In genomic region chr20:16069416-16070010, GRCh38 we compare ENCODE assay signal across 14 cellular contexts.
DNase-seq lines count a peak whose midpoint lies in the region; ATAC-seq and TF ChIP-seq lines count a peak whose summit lies in the region.
"Had no signal": no experiment of that assay in that cellular context is flagged by ENCODE, and none has a peak within 500 bp of the region (broad histone marks: within the 10 kb centered on the region; RNA-seq: fewer than 3 reads in every experiment).

No MANE protein-coding gene starts in this region.

- H3K79me2 ChIP-seq in GM23338 (replicated peaks; ENCODE audit: insufficient read depth), result no peaks in the 10 kb centered on the region

- peaks cover 11% of the 10 kb centered on the region for H3K4me1 ChIP-seq in GM23338 (ENCODE audit: insufficient read depth)
- H3K4me1 ChIP-seq: Caco-2 had no signal

- no peak for TF ChIP-seq POLR2A in erythroblast (IDR thresholded peaks at IDR 0.05; ENCODE audit: low read length)

- H2AFZ ChIP-seq in GM23338, result no peak overlapping the region

- no peak overlapping the region for H3K4me2 ChIP-seq in GM23338

- no peaks in the 10 kb centered on the region for H3K36me3 ChIP-seq in GM23338 (ENCODE audit: insufficient read depth)
- H3K36me3 ChIP-seq: ascending aorta had no signal

- POLR2A ChIA-PET in activated B cell treated with CpG ODN at 0.5 μM for 24 hours (lab: Charles Lee), result interaction anchor here (0.7 to 1.8 kb wide), 4 partner anchors 14 to 89 kb away, joined by 3 to 5 read pairs (median 4); no protein-coding TSS in a partner anchor

- peaks cover 59% of the 10 kb centered on the region for H3K4me1 Mint-ChIP-seq in activated B cell treated with CpG ODN at 0.5 μM for 24 hours
- H3K4me1 Mint-ChIP-seq in GM23338, result peaks cover 19% of the 10 kb centered on the region
- H3K4me1 Mint-ChIP-seq: activated CD4-positive, alpha-beta T cell treated with anti-CD3 and anti-CD28 coated beads, Interleukin-2, amount 10 ng/mL, durations not matched to agents 24 days and 14 days had no signal

- intact Hi-C loops in activated B cell treated with CpG ODN at 0.5 μM for 24 hours (cut with micrococcal nuclease), result loop anchor here (1.0 kb wide), 1 partner anchor 28 kb away; no protein-coding TSS in a partner anchor

- CTCF ChIA-PET in activated B cell treated with CpG ODN at 0.5 μM for 24 hours (lab: Charles Lee), result no interaction called here

- no peak for DNase-seq in activated B cell treated with CpG ODN at 0.5 μM for 24 hours
- no peak for DNase-seq in GM23338 (ENCODE audit: low spot score)
- no peak for DNase-seq in activated CD4-positive, alpha-beta T cell treated with anti-CD3 and anti-CD28 coated beads for 1 hour
- no peak for DNase-seq in erythroblast (lab: John Stamatoyannopoulos, UW)
- DNase-seq in GDM1 (lab: John Stamatoyannopoulos, UW), result no peak
- DNase-seq: activated CD4-positive, alpha-beta T cell treated with anti-CD3 and anti-CD28 coated beads, Interleukin-2, amount 10 ng/mL, durations not matched to agents 24 days and 14 days; Caco-2; kidney; NCI-H1048; RPMI8226 had no signal

- no peaks in the 10 kb centered on the region for H4K20me1 ChIP-seq in GM23338 (replicated peaks; ENCODE audit: insufficient read depth)

- no peak overlapping the region for H3K27ac ChIP-seq in GM23338 (ENCODE audit: low read depth)
- H3K27ac ChIP-seq: ascending aorta had no signal

- H3K9me3 Mint-ChIP-seq in activated B cell treated with CpG ODN at 0.5 μM for 24 hours, result peaks cover 11% of the 10 kb centered on the region
- peaks cover 4% of the 10 kb centered on the region; the same call in 1 of the 3 replicates for H3K9me3 Mint-ChIP-seq in GM23338

- H3K27me3 Mint-ChIP-seq in activated B cell treated with CpG ODN at 0.5 μM for 24 hours, result no peaks in the 10 kb centered on the region
- peaks cover 2% of the 10 kb centered on the region for H3K27me3 Mint-ChIP-seq in GM23338 (ENCODE audit: insufficient read depth, low read depth, poor library complexity)
- H3K27me3 Mint-ChIP-seq: activated CD4-positive, alpha-beta T cell treated with anti-CD3 and anti-CD28 coated beads, Interleukin-2, amount 10 ng/mL, durations not matched to agents 24 days and 14 days had no signal

- no peaks in the 10 kb centered on the region for H3K27me3 ChIP-seq in GM23338 (ENCODE audit: insufficient read depth)
- H3K27me3 ChIP-seq: ascending aorta had no signal

- H3K36me3 Mint-ChIP-seq in activated B cell treated with CpG ODN at 0.5 μM for 24 hours (ENCODE audit: low read depth), result no peaks in the 10 kb centered on the region
- H3K36me3 Mint-ChIP-seq in GM23338 (ENCODE audit: low read depth), result no peaks in the 10 kb centered on the region

- no peak overlapping the region for H3K4me3 ChIP-seq in GM23338
- H3K4me3 ChIP-seq: ascending aorta had no signal

- H3K4me3 Mint-ChIP-seq in activated B cell treated with CpG ODN at 0.5 μM for 24 hours, result peak overlapping the region; percentile 3
- H3K4me3 Mint-ChIP-seq in GM23338, result no peak overlapping the region
- H3K4me3 Mint-ChIP-seq: activated CD4-positive, alpha-beta T cell treated with anti-CD3 and anti-CD28 coated beads, Interleukin-2, amount 10 ng/mL, durations not matched to agents 24 days and 14 days had no signal

- H3K9me2 ChIP-seq in GM23338 (ENCODE audit: insufficient read depth), result peaks cover 20% of the 10 kb centered on the region; the same call in 1 of the 2 replicates

- H3K27ac Mint-ChIP-seq in activated B cell treated with CpG ODN at 0.5 μM for 24 hours (peak overlapping the region; percentile 88), GM23338 (no peak overlapping the region)
- H3K27ac Mint-ChIP-seq: activated CD4-positive, alpha-beta T cell treated with anti-CD3 and anti-CD28 coated beads, Interleukin-2, amount 10 ng/mL, durations not matched to agents 24 days and 14 days had no signal

- no peaks in the 10 kb centered on the region for H3F3A ChIP-seq in GM23338 (replicated peaks; ENCODE audit: low read depth)

- ATAC-seq in GM18517 (IDR thresholded peaks at IDR 0.05; ENCODE audit: unreplicated experiment) (peak; percentile 97), GM21528 (IDR thresholded peaks at IDR 0.05; ENCODE audit: low FRiP score, unreplicated experiment) (peak; percentile 89), HG03159 (IDR thresholded peaks at IDR 0.05; ENCODE audit: unreplicated experiment) (peak; percentile 92), activated B cell treated with CpG ODN at 0.5 μM for 24 hours (ENCODE audit: low read depth) (peak; percentile 81), GM23338 (no peak)

- TF ChIP-seq CTCF in activated B cell treated with CpG ODN at 0.5 μM for 24 hours (IDR thresholded peaks at IDR 0.05), result no peak
- TF ChIP-seq CTCF in GM23338 (conservative IDR thresholded peaks at IDR 0.05; ENCODE audit: low read depth in 2 of 2), result no peak

TF ChIP-seq in GM23338, 12 proteins besides CTCF, POLR2A, EP300 and RAD21 (continues in another document):
- no peak for TF ChIP-seq EZH2 (IDR thresholded peaks at IDR 0.05; ENCODE audit: low read depth, unreplicated experiment)
- no peak for TF ChIP-seq CREB1 (CRISPR knock-in tag; IDR thresholded peaks at IDR 0.05; ENCODE audit: low read depth)
- TF ChIP-seq EZH2phosphoT487 (IDR thresholded peaks at IDR 0.05; ENCODE audit: unreplicated experiment), result no peak
- TF ChIP-seq STAT1 (IDR thresholded peaks at IDR 0.05; ENCODE audit: unreplicated experiment), result no peak
- no peak for TF ChIP-seq ZNF331 (CRISPR knock-in tag; IDR thresholded peaks at IDR 0.05; ENCODE audit: low read depth)
- TF ChIP-seq NANOG (IDR thresholded peaks at IDR 0.05; ENCODE audit: borderline replicate concordance), result no peak
- no peak for TF ChIP-seq POLR2AphosphoS5 (IDR thresholded peaks at IDR 0.05; ENCODE audit: low read depth)
- no peak for TF ChIP-seq ZNF462 (CRISPR knock-in tag; IDR thresholded peaks at IDR 0.05)
